ENCODE assay signal across 10 cellular contexts in genomic region chr22:45578524-45579147, GRCh38.
DNase-seq lines count a peak whose midpoint lies in the region; ATAC-seq and TF ChIP-seq lines count a peak whose summit lies in the region.
"Had no signal": no experiment of that assay in that cellular context is flagged by ENCODE, and none has a peak within 500 bp of the region (broad histone marks: within the 10 kb centered on the region; RNA-seq: fewer than 3 reads in every experiment).

No MANE protein-coding gene starts in this region.

- H4K20me1 ChIP-seq in BLaER1 (peaks cover 24% of the 10 kb centered on the region), HCT116 (ENCODE audit: insufficient read depth) (no peaks in the 10 kb centered on the region), hepatocyte (ENCODE audit: insufficient read depth, poor library complexity, severe bottlenecking) (no peaks in the 10 kb centered on the region)

- no peak for TF ChIP-seq RAD21 in HCT116 (IDR thresholded peaks at IDR 0.05; ENCODE audit: low read depth)

- WGBS in hepatocyte (ENCODE audit: low lambda C conversion rate, missing lambda C conversion rate), result 92% methylated on average over 7 of the region's 7 CpGs
- 76 to 85% (median 76%) methylated on average over 7 of the region's 7 CpGs for WGBS in spleen, 5 donors

- RAD21 ChIA-PET in HCT116 (lab: Charles Lee; ENCODE audit: low non-redundant PET in 1 of 2, low total read pairs in 2 of 2, uncharacterized antibody in 2 of 2, unreplicated experiment in 2 of 2), result interaction anchor here in 1 of 2 experiments (0.7 kb wide), 1 partner anchor 285 kb away, joined by 3 read pairs; no protein-coding TSS in a partner anchor

- H3K27me3 ChIP-seq in BLaER1 (no peaks in the 10 kb centered on the region), HCT116 (ENCODE audit: insufficient read depth, low read length) (no peaks in the 10 kb centered on the region), hepatocyte (no peaks in the 10 kb centered on the region), spleen (replicated peaks in 1 of 7) (peaks cover 0 to 42% (median 6%) of the 10 kb centered on the region in 7 donors)

- H3K27ac ChIP-seq in BLaER1, result no peak overlapping the region
- H3K27ac ChIP-seq in HCT116 (ENCODE audit: low read depth, low read length), result no peak overlapping the region
- no peak overlapping the region for H3K27ac ChIP-seq in hepatocyte
- H3K27ac ChIP-seq in spleen, result no peak overlapping the region
- H3K27ac ChIP-seq: GM23248 had no signal

- CTCF ChIA-PET in HCT116 (lab: Charles Lee), result interaction anchor here (0.9 to 1.6 kb wide), 7 partner anchors 26 to 538 kb away, joined by 3 to 10 read pairs (median 3); no protein-coding TSS in a partner anchor

- H2AFZ ChIP-seq in HCT116 (ENCODE audit: low read depth, low read length, poor library complexity, severe bottlenecking) (peak overlapping the region; percentile 37), hepatocyte (no peak overlapping the region)
- H2AFZ ChIP-seq: GM23248 had no signal

- intact Hi-C loops in HCT116 (cut with micrococcal nuclease), result loop anchor here (1.0 to 10.0 kb wide), 3 partner anchors 60 to 286 kb away; no protein-coding TSS in a partner anchor
- intact Hi-C loops in spleen (cut with DNase I; ENCODE audit: low total_unique reads), result no loop called here

- ATAC-seq in HCT116 (no peak), GM18909 (IDR thresholded peaks at IDR 0.05; ENCODE audit: poor library complexity, unreplicated experiment) (no peak)

- H3K9me3 ChIP-seq in BLaER1 (no peaks in the 10 kb centered on the region), HCT116 (ENCODE audit: control insufficient read depth in 1 of 2, insufficient read depth in 1 of 2, low read depth in 1 of 2, low read length in 2 of 2) (no peaks in the 10 kb centered on the region), hepatocyte (ENCODE audit: low read depth) (no peaks in the 10 kb centered on the region), spleen (peaks cover 0 to 3% (median 0%) of the 10 kb centered on the region in 8 donors)
- H3K9me3 ChIP-seq: Caco-2 had no signal

- no TSS peak for BruUV-seq in HCT116 (replicated peaks; lab: Mats Ljungman, UMichigan)

- DNase-seq in HCT116 (ENCODE audit: low read depth, low spot score) (no peak), hepatocyte (ENCODE audit: low spot score) (peak; percentile 2), spleen (peak; percentile 64), NCI-H2196 (lab: John Stamatoyannopoulos, UW; ENCODE audit: unreplicated experiment) (no peak)
- DNase-seq in activated effector memory CD4-positive, alpha-beta T cell treated with anti-CD3 and anti-CD28 coated beads, Interleukin-2, amount 50 U/mL, for 16 hours, result no peak

- H3K4me2 ChIP-seq in BLaER1, result peak overlapping the region; percentile 76
- peak overlapping the region; percentile 66 for H3K4me2 ChIP-seq in HCT116 (ENCODE audit: low read length)
- no peak overlapping the region for H3K4me2 ChIP-seq in hepatocyte

- peaks cover 82% of the 10 kb centered on the region for H3K4me1 ChIP-seq in BLaER1
- H3K4me1 ChIP-seq in HCT116 (ENCODE audit: control insufficient read depth in 1 of 2, insufficient read depth in 2 of 2, low read length in 2 of 2), result peaks cover 0 to 10% of the 10 kb centered on the region in 2 experiments; a peak in 1 of 4 replicates
- no peaks in the 10 kb centered on the region for H3K4me1 ChIP-seq in hepatocyte (ENCODE audit: insufficient read depth)
- H3K4me1 ChIP-seq in spleen, result peaks cover 4 to 14% (median 6%) of the 10 kb centered on the region in 6 donors

- POLR2A ChIA-PET in HCT116 (lab: Charles Lee), result interaction anchor here (0.9 kb wide), 1 partner anchor 398 kb away, joined by 3 read pairs; the partner anchor contains the start of gene WNT7B

- no peaks in the 10 kb centered on the region for H3K9me2 ChIP-seq in HCT116 (ENCODE audit: insufficient read depth)
- H3K9me2 ChIP-seq in hepatocyte (replicated peaks; ENCODE audit: insufficient read depth), result no peaks in the 10 kb centered on the region

- no peak overlapping the region for H3K9ac ChIP-seq in BLaER1
- no peak overlapping the region for H3K9ac ChIP-seq in HCT116 (ENCODE audit: low read length)
- H3K9ac ChIP-seq: GM23248 had no signal

- H3K4me3 ChIP-seq in BLaER1 (no peak overlapping the region), HCT116 (replicated peaks in 1 of 2; ENCODE audit: low read depth in 1 of 2, low read length in 2 of 2) (no peak overlapping the region), hepatocyte (no peak overlapping the region), spleen (no peak overlapping the region)
- H3K4me3 ChIP-seq: GM12878, GM23248 had no signal

- no peak for TF ChIP-seq CTCF in HCT116 (IDR thresholded peaks at IDR 0.05 in 2 of 3, conservative IDR thresholded peaks at IDR 0.05 in 1 of 3; ENCODE audit: borderline replicate concordance in 1 of 3, insufficient read depth in 1 of 3, low read depth in 2 of 3, low read length in 2 of 3)
- TF ChIP-seq CTCF in hepatocyte (IDR thresholded peaks at IDR 0.05; ENCODE audit: poor library complexity), result no peak
- TF ChIP-seq CTCF in spleen (IDR thresholded peaks at IDR 0.05 in 8 of 11, conservative IDR thresholded peaks at IDR 0.05 in 3 of 11), result no peak

- peaks cover 13% of the 10 kb centered on the region; the same call in 1 of the 2 replicates for H3K36me3 ChIP-seq in BLaER1
- no peaks in the 10 kb centered on the region for H3K36me3 ChIP-seq in HCT116 (ENCODE audit: control insufficient read depth in 1 of 2, insufficient read depth in 2 of 2, low read length in 2 of 2)
- H3K36me3 ChIP-seq in hepatocyte (replicated peaks; ENCODE audit: insufficient read depth, low read depth), result no peaks in the 10 kb centered on the region
- H3K36me3 ChIP-seq in spleen, result no peaks in the 10 kb centered on the region

- no peaks in the 10 kb centered on the region for H3K79me2 ChIP-seq in HCT116 (ENCODE audit: insufficient read depth, low read length)
- H3K79me2 ChIP-seq in hepatocyte, result no peaks in the 10 kb centered on the region

- TF ChIP-seq POLR2A in HCT116 (IDR thresholded peaks at IDR 0.05; ENCODE audit: borderline replicate concordance, extremely low read depth, insufficient read depth, insufficient read length) (no peak), spleen (IDR thresholded peaks at IDR 0.05) (no peak)

TF ChIP-seq in HCT116, 20 proteins besides CTCF, POLR2A, EP300 and RAD21:
- TF ChIP-seq CEBPB (IDR thresholded peaks at IDR 0.05; ENCODE audit: low read depth) (no peak), JUND (IDR thresholded peaks at IDR 0.05) (no peak)
TF ChIP-seq in HCT116: peak in this region for 0.

Comparison
In these comparisons a context has a peak if more than half of its experiments do, and no peak if none do; other contexts are left out.
1. DNase-seq: peak in hepatocyte (single experiment) and spleen (single experiment); none in HCT116 (single experiment), activated effector memory CD4-positive, alpha-beta T cell treated with anti-CD3 and anti-CD28 coated beads, Interleukin-2, amount 50 U/mL, for 16 hours (single experiment) and NCI-H2196 (single experiment).